Comparison of ENCODE assay signal across 8 cellular contexts in the genomic region with DNA sequence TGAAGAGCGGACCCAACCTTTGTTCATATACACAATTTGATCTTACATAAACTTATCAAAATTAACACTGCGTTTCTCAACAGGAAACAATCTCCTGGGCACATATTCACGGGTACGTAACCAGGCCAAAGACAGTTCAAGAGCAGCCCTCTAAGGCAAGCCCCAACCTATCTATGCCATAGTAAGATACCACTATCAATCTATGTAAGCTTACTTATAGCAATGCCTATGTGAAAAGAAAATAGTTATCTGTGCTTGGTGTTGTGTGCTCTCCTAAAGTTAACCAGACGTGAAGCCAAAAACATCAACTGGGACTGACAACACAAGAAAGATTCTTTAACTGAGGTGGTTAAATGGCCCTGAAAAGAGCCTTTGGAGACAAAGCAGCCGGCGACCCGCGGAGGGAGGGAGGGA. TPM values are rescaled to one million over a fixed set of nuclear protein-coding genes. Genes with fewer than 3 reads are reported as not detected.
DNase-seq lines count a peak whose midpoint lies in the region; ATAC-seq, FAIRE-seq and TF ChIP-seq lines count a peak whose summit lies in the region.

No MANE protein-coding gene starts in this region.

- H4K20me1 ChIP-seq in keratinocyte (ENCODE audit: control insufficient read depth, extremely low read depth, insufficient read depth, low read length): peaks cover 4% of the 10 kb centered on the region

- H3K36me3 Mint-ChIP-seq in activated naive CD8-positive, alpha-beta T cell treated with anti-CD3 and anti-CD28 coated beads, Interleukin-2, amount 50 U/mL, for 24 hours (ENCODE audit: low read depth): peaks cover 10% of the 10 kb centered on the region

- H3K27ac ChIP-seq in A673 (ENCODE audit: low read depth, low read length, poor library complexity, severe bottlenecking) (peak overlapping the region; percentile 80), HL-60 (replicated peaks) (peak overlapping the region; percentile 90), keratinocyte (ENCODE audit: control insufficient read depth, insufficient read depth, low read length) (peak overlapping the region; percentile 73), subcutaneous abdominal adipose tissue (ENCODE audit: low read depth, low read length) (no peak overlapping the region)

- H3K9me3 ChIP-seq in A673 (ENCODE audit: low read depth, low read length, poor library complexity, severe bottlenecking) (no peaks in the 10 kb centered on the region), keratinocyte (ENCODE audit: control insufficient read depth, low read depth, low read length) (no peaks in the 10 kb centered on the region), subcutaneous abdominal adipose tissue (ENCODE audit: control insufficient read depth in 5 of 5, low read length in 5 of 5) (no peaks in the 10 kb centered on the region)

- H3K27me3 ChIP-seq in A673 (replicated peaks; ENCODE audit: insufficient read depth, low read depth, low read length, poor library complexity) (no peaks in the 10 kb centered on the region), HL-60 (ENCODE audit: insufficient read depth, poor library complexity, severe bottlenecking) (no peaks in the 10 kb centered on the region), keratinocyte (ENCODE audit: control insufficient read depth, extremely low read depth, insufficient read depth, low read length) (no peaks in the 10 kb centered on the region), subcutaneous abdominal adipose tissue (ENCODE audit: control insufficient read depth in 5 of 5, insufficient read depth in 4 of 5, low read length in 5 of 5) (no peaks in the 10 kb centered on the region)

- H3K4me1 ChIP-seq in A673 (ENCODE audit: insufficient read depth, low read length, poor library complexity, severe bottlenecking): peaks cover 15% of the 10 kb centered on the region
- H3K4me1 ChIP-seq in keratinocyte (ENCODE audit: control insufficient read depth, extremely low read depth, insufficient read depth, low read length): peaks cover 31% of the 10 kb centered on the region
- peaks cover 0 to 23% (median 17%) of the 10 kb centered on the region in 5 donors for H3K4me1 ChIP-seq in subcutaneous abdominal adipose tissue (ENCODE audit: control insufficient read depth in 5 of 5, insufficient read depth in 5 of 5, low read length in 5 of 5)

- no peak overlapping the region for H2AFZ ChIP-seq in keratinocyte (ENCODE audit: control insufficient read depth, low read length)

- CTCF ChIA-PET in A673 (lab: Charles Lee): no interaction called here

- POLR2A ChIA-PET in A673 (lab: Charles Lee; ENCODE audit: low non-redundant PET): interaction anchor here (1.4 kb wide), 1 partner anchor 37 kb away, joined by 8 read pairs; a partner anchor contains a TSS

- no peak for FAIRE-seq in keratinocyte (lab: Jason Lieb, UNC)

- no TSS peak for BruUV-seq in A673 (replicated peaks; lab: Mats Ljungman, UMichigan)

- dilution Hi-C loops in keratinocyte (cut with MboI; ENCODE audit: extremely low pct_ligation_motif_present, low sequenced_read_pairs): no loop called here

- H3K4me3 Mint-ChIP-seq in activated naive CD8-positive, alpha-beta T cell treated with anti-CD3 and anti-CD28 coated beads, Interleukin-2, amount 50 U/mL, for 24 hours: peak overlapping the region; percentile 88

- intact Hi-C loops in A673 (cut with micrococcal nuclease; ENCODE audit: unreplicated experiment): no loop called here

- no peak for ATAC-seq in activated naive CD8-positive, alpha-beta T cell treated with anti-CD3 and anti-CD28 coated beads, Interleukin-2, amount 50 U/mL, for 24 hours
- no peak for ATAC-seq in GM21367 (IDR thresholded peaks at IDR 0.05; ENCODE audit: unreplicated experiment)

- H3K27ac Mint-ChIP-seq in activated naive CD8-positive, alpha-beta T cell treated with anti-CD3 and anti-CD28 coated beads, Interleukin-2, amount 50 U/mL, for 24 hours: peak overlapping the region; percentile 94

- H3K9ac ChIP-seq in keratinocyte (ENCODE audit: control insufficient read depth, extremely low read depth, insufficient read depth, low read length) (peak overlapping the region; percentile 73), subcutaneous abdominal adipose tissue (ENCODE audit: low read length in 5 of 5) (peak overlapping the region in 1 of 5 donors; percentile 42)

- H3K79me2 ChIP-seq in keratinocyte (ENCODE audit: control insufficient read depth, insufficient read depth, low read length): peaks cover 41% of the 10 kb centered on the region

- no peaks in the 10 kb centered on the region for H3K27me3 Mint-ChIP-seq in activated naive CD8-positive, alpha-beta T cell treated with anti-CD3 and anti-CD28 coated beads, Interleukin-2, amount 50 U/mL, for 24 hours

- DNase-seq in A673 (ENCODE audit: low spot score): peak; percentile 10
- peak in 1 of 2 experiments; percentile 5 for DNase-seq in HL-60 (ENCODE audit: low read depth in 1 of 2, low spot score in 1 of 2)
- DNase-seq in activated naive CD8-positive, alpha-beta T cell treated with anti-CD3 and anti-CD28 coated beads, Interleukin-2, amount 50 U/mL, for 24 hours: no peak
- no peak for DNase-seq in keratinocyte (ENCODE audit: low read depth, low spot score)
- DNase-seq in NCI-H446 (lab: John Stamatoyannopoulos, UW): no peak
- DNase-seq in amniotic stem cell (lab: John Stamatoyannopoulos, UW): no peak

- TF ChIP-seq CTCF in A673 (conservative IDR thresholded peaks at IDR 0.05; ENCODE audit: low read depth, low read length) (no peak), HL-60 (IDR thresholded peaks at IDR 0.05; ENCODE audit: insufficient read depth, low read length) (no peak), keratinocyte (optimal IDR thresholded peaks at IDR 0.05 in 1 of 3, IDR thresholded peaks at IDR 0.05 in 1 of 3, conservative IDR thresholded peaks at IDR 0.05 in 1 of 3; ENCODE audit: extremely low read depth in 1 of 3, insufficient read depth in 2 of 3, low read length in 3 of 3) (no peak)

- peaks cover 49% of the 10 kb centered on the region for H3K4me1 Mint-ChIP-seq in activated naive CD8-positive, alpha-beta T cell treated with anti-CD3 and anti-CD28 coated beads, Interleukin-2, amount 50 U/mL, for 24 hours

- peaks cover 2% of the 10 kb centered on the region for H3K9me1 ChIP-seq in keratinocyte (ENCODE audit: control insufficient read depth, extremely low read depth, insufficient read depth, low read length)

- H3K4me3 ChIP-seq in A673 (ENCODE audit: low read depth, low read length, poor library complexity, severe bottlenecking) (peak overlapping the region; percentile 59), HL-60 (replicated peaks; ENCODE audit: insufficient read depth, low read length) (peak overlapping the region; percentile 51), keratinocyte (ENCODE audit: control insufficient read depth in 2 of 3, extremely low read depth in 1 of 3, insufficient read depth in 2 of 3, low read depth in 1 of 3, low read length in 3 of 3) (peak overlapping the region; percentile 45 to 61 (median 53)), subcutaneous abdominal adipose tissue (ENCODE audit: low read depth in 1 of 5, low read length in 5 of 5) (peak overlapping the region; percentile 24 to 66 (median 43))

- no peaks in the 10 kb centered on the region for H3K9me3 Mint-ChIP-seq in activated naive CD8-positive, alpha-beta T cell treated with anti-CD3 and anti-CD28 coated beads, Interleukin-2, amount 50 U/mL, for 24 hours

- H3K36me3 ChIP-seq in A673 (ENCODE audit: insufficient read depth, low read length, poor library complexity, severe bottlenecking) (no peaks in the 10 kb centered on the region), keratinocyte (ENCODE audit: control insufficient read depth in 2 of 2, extremely low read depth in 1 of 2, insufficient read depth in 2 of 2, low read length in 2 of 2) (peaks cover 0 to 1% of the 10 kb centered on the region in 2 experiments), subcutaneous abdominal adipose tissue (ENCODE audit: control insufficient read depth in 5 of 5, insufficient read depth in 5 of 5, low read length in 5 of 5) (no peaks in the 10 kb centered on the region)

- H3K4me2 ChIP-seq in keratinocyte (ENCODE audit: control insufficient read depth, extremely low read depth, insufficient read depth, low read depth, low read length): peak overlapping the region; percentile 92

RNA-seq across cellular contexts. Expression of a gene that starts 49.4 kb away (rescaled TPM):
- total RNA-seq in A673 (2021): 15.7 and 18.8 TPM in 2 replicates
- polyA plus RNA-seq in keratinocyte: 9.5 to 15.4 TPM (median 13.8 TPM) in 3 replicates
- 8.4 TPM for polyA plus RNA-seq in keratinocyte (2011; ENCODE audit: low read depth)
- 8.7 and 15.9 TPM in 2 replicates for polyA plus RNA-seq in keratinocyte (2011; cell fraction: cytosol; rRNA removed)
- 10.7 and 13.0 TPM in 2 replicates for polyA plus RNA-seq in keratinocyte (2011; cell fraction: nucleus; rRNA removed)
- 9.5 and 17.6 TPM in 2 replicates for polyA plus RNA-seq in keratinocyte (2012; ENCODE audit: low replicate concordance)
- 1.9 to 2.2 TPM in 2 of 3 replicates, not detected in the other for polyA minus RNA-seq in keratinocyte
- polyA minus RNA-seq in keratinocyte (2011; cell fraction: cytosol; rRNA and poly(A)+ RNA removed): 5.0 TPM
- polyA minus RNA-seq in keratinocyte (2011; cell fraction: nucleus; rRNA and poly(A)+ RNA removed): 2.6 and 3.3 TPM in 2 replicates
